In genomic region chr7:1340640-1341360, GRCh38 we compare ENCODE assay signal across 17 cellular contexts.
"Had no signal": no experiment of that assay in that cellular context is flagged by ENCODE, and none has a peak within 500 bp of the region (broad histone marks: within the 10 kb centered on the region; RNA-seq: fewer than 3 reads in every experiment).

No MANE protein-coding gene starts in this region.

- H3K9me3 ChIP-seq: colonic mucosa, neutrophil had no signal

- DNase-seq: cerebellar nuclear complex; colonic mucosa; dermis blood vessel endothelial cell; endodermal cell; hippocampal formation; kidney glomerular epithelial cell; mesendoderm; naive B cell; small intestine; stimulated activated CD4-positive, alpha-beta T cell treated with anti-CD3 and anti-CD28 coated beads, Interleukin-2, amount 100 ng/mL, for 48 hours; stimulated activated naive CD4-positive, alpha-beta T cell treated with Interleukin-2 at 50 U/mL for 16 hours had no signal

- H3K27me3 ChIP-seq: colonic mucosa had no signal

- H3K4me1 ChIP-seq: colonic mucosa, heart left ventricle had no signal

- H3K27ac ChIP-seq: colonic mucosa, heart left ventricle, neutrophil had no signal

- H3K4me3 ChIP-seq: colonic mucosa, heart left ventricle, lung had no signal

- ATAC-seq: left lobe of liver had no signal

- H3K36me3 ChIP-seq: colonic mucosa, heart left ventricle, neutrophil had no signal

- FAIRE-seq: endothelial cell of umbilical vein, frontal cortex, small intestine had no signal
